In the genomic region with DNA sequence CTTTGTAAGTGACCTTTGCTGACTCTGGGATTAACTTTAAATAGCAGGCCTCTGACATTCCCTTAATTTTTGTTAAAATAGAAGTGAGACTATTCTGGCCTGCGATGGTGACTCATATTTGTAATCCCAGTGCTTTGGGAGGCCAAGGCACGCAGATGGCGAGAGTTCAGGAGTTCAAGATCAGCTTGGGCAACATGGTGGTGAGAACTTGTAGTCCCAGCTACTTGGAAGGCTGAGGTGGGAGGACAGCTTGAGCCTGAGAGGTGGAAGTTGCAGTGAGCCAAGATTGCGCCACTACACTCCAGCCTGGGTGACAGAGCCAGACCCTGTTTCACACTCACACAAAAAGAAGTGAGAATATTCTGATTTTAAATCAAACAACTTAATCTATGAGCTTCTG, we compare ENCODE assay signal across 1 cellular context.
A peak's percentile ranks its signal among the peaks of the same experiment; 100 is the strongest.
TF ChIP-seq lines count a peak whose summit lies in the region.

No MANE protein-coding gene starts in this region.

TF ChIP-seq in K562, 482 proteins besides CTCF, POLR2A, EP300 and RAD21 (continued from another document):
- TF ChIP-seq PYGO2 (tag; IDR thresholded peaks at IDR 0.05), result no peak
- TF ChIP-seq, protein P1, sequence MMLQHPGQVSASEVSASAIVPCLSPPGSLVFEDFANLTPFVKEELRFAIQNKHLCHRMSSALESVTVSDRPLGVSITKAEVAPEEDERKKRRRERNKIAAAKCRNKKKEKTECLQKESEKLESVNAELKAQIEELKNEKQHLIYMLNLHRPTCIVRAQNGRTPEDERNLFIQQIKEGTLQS (IDR thresholded peaks at IDR 0.05), result peak; percentile 73
- TF ChIP-seq, protein P1 (CRISPR knock-in tag; conservative IDR thresholded peaks at IDR 0.05), result no peak
- no peak for TF ChIP-seq PTTG1 (tag; IDR thresholded peaks at IDR 0.05; ENCODE audit: low read depth)
- no peak for TF ChIP-seq FOXK1 (CRISPR knock-in tag; IDR thresholded peaks at IDR 0.05; ENCODE audit: borderline replicate concordance)
- TF ChIP-seq, protein P2, sequence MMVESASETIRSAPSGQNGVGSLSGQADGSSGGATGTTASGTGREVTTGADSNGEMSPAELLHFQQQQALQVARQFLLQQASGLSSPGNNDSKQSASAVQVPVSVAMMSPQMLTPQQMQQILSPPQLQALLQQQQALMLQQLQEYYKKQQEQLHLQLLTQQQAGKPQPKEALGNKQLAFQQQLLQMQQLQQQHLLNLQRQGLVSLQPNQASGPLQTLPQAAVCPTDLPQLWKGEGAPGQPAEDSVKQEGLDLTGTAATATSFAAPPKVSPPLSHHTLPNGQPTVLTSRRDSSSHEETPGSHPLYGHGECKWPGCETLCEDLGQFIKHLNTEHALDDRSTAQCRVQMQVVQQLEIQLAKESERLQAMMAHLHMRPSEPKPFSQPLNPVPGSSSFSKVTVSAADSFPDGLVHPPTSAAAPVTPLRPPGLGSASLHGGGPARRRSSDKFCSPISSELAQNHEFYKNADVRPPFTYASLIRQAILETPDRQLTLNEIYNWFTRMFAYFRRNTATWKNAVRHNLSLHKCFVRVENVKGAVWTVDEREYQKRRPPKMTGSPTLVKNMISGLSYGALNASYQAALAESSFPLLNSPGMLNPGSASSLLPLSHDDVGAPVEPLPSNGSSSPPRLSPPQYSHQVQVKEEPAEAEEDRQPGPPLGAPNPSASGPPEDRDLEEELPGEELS (CRISPR knock-in tag; IDR thresholded peaks at IDR 0.05; ENCODE audit: borderline replicate concordance), result no peak
- no peak for TF ChIP-seq MEIS2 (IDR thresholded peaks at IDR 0.05; ENCODE audit: partially characterized antibody)
- peak; percentile 36; the same call in 1 of the 2 replicates for TF ChIP-seq JUND (IDR thresholded peaks at IDR 0.05; ENCODE audit: borderline replicate concordance, low read depth, low read length)
- no peak for TF ChIP-seq JUND (tag; IDR thresholded peaks at IDR 0.05; ENCODE audit: borderline replicate concordance, low read depth, low read length)
- no peak for TF ChIP-seq ZNF507 (tag; conservative IDR thresholded peaks at IDR 0.05)
- peak; percentile 39; the same call in 1 of the 2 replicates for TF ChIP-seq TEAD4 (IDR thresholded peaks at IDR 0.05; ENCODE audit: low read length)
- TF ChIP-seq TEAD4 (CRISPR knock-in tag; IDR thresholded peaks at IDR 0.05; ENCODE audit: borderline replicate concordance), result no peak
- TF ChIP-seq, protein P3, sequence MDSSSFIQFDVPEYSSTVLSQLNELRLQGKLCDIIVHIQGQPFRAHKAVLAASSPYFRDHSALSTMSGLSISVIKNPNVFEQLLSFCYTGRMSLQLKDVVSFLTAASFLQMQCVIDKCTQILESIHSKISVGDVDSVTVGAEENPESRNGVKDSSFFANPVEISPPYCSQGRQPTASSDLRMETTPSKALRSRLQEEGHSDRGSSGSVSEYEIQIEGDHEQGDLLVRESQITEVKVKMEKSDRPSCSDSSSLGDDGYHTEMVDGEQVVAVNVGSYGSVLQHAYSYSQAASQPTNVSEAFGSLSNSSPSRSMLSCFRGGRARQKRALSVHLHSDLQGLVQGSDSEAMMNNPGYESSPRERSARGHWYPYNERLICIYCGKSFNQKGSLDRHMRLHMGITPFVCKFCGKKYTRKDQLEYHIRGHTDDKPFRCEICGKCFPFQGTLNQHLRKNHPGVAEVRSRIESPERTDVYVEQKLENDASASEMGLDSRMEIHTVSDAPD (CRISPR knock-in tag; IDR thresholded peaks at IDR 0.05), result no peak
- TF ChIP-seq DACH1 (IDR thresholded peaks at IDR 0.05; ENCODE audit: partially characterized antibody), result peak; percentile 43
- no peak for TF ChIP-seq LEF1 (IDR thresholded peaks at IDR 0.05)
- TF ChIP-seq BRCA1 (IDR thresholded peaks at IDR 0.05), result no peak
- no peak for TF ChIP-seq BRCA1 (CRISPR knock-in tag; IDR thresholded peaks at IDR 0.05)
- TF ChIP-seq YY1 (IDR thresholded peaks at IDR 0.05; ENCODE audit: borderline replicate concordance in 1 of 3, control insufficient read depth in 1 of 3, extremely low read depth in 1 of 3, insufficient read depth in 3 of 3, insufficient read length in 1 of 3, insufficient replicate concordance in 2 of 3, low read depth in 1 of 3, low read length in 2 of 3), result peak in 1 of 3 experiments; percentile 56
- no peak for TF ChIP-seq NRF1 (conservative IDR thresholded peaks at IDR 0.05 in 1 of 2, IDR thresholded peaks at IDR 0.05 in 1 of 2)
- no peak for TF ChIP-seq CEBPG (CRISPR knock-in tag; IDR thresholded peaks at IDR 0.05)
- peak in 1 of 2 experiments; percentile 28; a peak in 1 of 4 replicates for TF ChIP-seq CEBPG (tag; conservative IDR thresholded peaks at IDR 0.05 in 1 of 2, IDR thresholded peaks at IDR 0.05 in 1 of 2)
- TF ChIP-seq, protein P4, sequence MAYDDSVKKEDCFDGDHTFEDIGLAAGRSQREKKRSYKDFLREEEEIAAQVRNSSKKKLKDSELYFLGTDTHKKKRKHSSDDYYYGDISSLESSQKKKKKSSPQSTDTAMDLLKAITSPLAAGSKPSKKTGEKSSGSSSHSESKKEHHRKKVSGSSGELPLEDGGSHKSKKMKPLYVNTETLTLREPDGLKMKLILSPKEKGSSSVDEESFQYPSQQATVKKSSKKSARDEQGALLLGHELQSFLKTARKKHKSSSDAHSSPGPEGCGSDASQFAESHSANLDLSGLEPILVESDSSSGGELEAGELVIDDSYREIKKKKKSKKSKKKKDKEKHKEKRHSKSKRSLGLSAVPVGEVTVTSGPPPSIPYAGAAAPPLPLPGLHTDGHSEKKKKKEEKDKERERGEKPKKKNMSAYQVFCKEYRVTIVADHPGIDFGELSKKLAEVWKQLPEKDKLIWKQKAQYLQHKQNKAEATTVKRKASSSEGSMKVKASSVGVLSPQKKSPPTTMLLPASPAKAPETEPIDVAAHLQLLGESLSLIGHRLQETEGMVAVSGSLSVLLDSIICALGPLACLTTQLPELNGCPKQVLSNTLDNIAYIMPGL (CRISPR knock-in tag; IDR thresholded peaks at IDR 0.05), result no peak
- TF ChIP-seq CEBPB (tag; IDR thresholded peaks at IDR 0.05), result peak; percentile 90
- peak; percentile 28; the same call in 1 of the 2 replicates for TF ChIP-seq ARID1B (IDR thresholded peaks at IDR 0.05)
- TF ChIP-seq TCF3 (CRISPR knock-in tag; IDR thresholded peaks at IDR 0.05), result peak; percentile 41; the same call in 1 of the 2 replicates
- TF ChIP-seq SRF (CRISPR knock-in tag; IDR thresholded peaks at IDR 0.05), result no peak
